24 cellular contexts compared by ENCODE assay signal in the genomic region with DNA sequence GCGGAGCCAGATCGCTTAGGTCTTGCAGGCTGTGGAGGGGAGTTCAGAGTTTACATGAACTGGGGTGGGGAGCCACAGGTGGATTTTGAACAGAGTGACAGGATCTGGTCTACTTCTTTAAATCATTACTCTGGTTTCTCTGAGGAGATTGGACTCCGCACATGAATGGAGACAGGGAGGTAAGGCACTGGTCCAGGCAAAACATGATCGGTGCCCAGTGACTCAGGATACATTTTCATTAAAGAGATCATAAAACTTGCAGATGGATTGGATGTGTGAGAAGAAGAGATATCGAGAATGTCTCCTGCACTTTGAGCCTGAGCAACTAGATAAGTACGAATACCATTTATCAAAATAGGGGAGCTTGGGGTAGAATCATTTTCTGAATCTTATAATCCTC.
"Had no signal": no experiment of that assay in that cellular context is flagged by ENCODE, and none has a peak within 500 bp of the region (broad histone marks: within the 10 kb centered on the region; RNA-seq: fewer than 3 reads in every experiment).

No MANE protein-coding gene starts in this region.

- H3K27ac ChIP-seq: cardiac muscle cell, esophagus squamous epithelium, gastrocnemius medialis, upper lobe of left lung, vagina, VCaP had no signal

- H3K9me3 Mint-ChIP-seq: activated naive CD4-positive, alpha-beta T cell treated with anti-CD3 and anti-CD28 coated beads, Interleukin-2, amount 50 U/mL, for 72 hours; activated T-cell treated with anti-CD3 and anti-CD28 coated beads, Interleukin-2, amount 50 U/mL, for 72 hours; brain; endodermal cell; mesothelial cell of epicardium; naive B cell; nephron progenitor cell had no signal

- H3K4me3 Mint-ChIP-seq: activated T-cell treated with anti-CD3 and anti-CD28 coated beads, Interleukin-2, amount 50 U/mL, for 72 hours; brain; endodermal cell; mesothelial cell of epicardium; naive B cell; nephron progenitor cell had no signal

- H3K4me3 ChIP-seq: cardiac muscle cell, esophagus squamous epithelium, gastrocnemius medialis, thoracic aorta, upper lobe of left lung, vagina had no signal

- H3K36me3 Mint-ChIP-seq: activated naive CD4-positive, alpha-beta T cell treated with anti-CD3 and anti-CD28 coated beads, Interleukin-2, amount 50 U/mL, for 72 hours; brain; mesothelial cell of epicardium; naive B cell had no signal

- H3K4me1 Mint-ChIP-seq: brain, naive B cell, nephron progenitor cell had no signal

- DNase-seq: activated CD4-positive, alpha-beta T cell treated with anti-CD3 and anti-CD28 coated beads for 4 hours; activated CD4-positive, alpha-beta T cell treated with anti-CD3 and anti-CD28 coated beads, Interleukin-2, amount 50 U/mL, for 4 hours; activated naive CD4-positive, alpha-beta T cell; activated T-cell treated with anti-CD3 and anti-CD28 coated beads for 4 hours; activated T-cell treated with anti-CD3 and anti-CD28 coated beads, Interleukin-2, amount 50 U/mL, for 72 hours; cerebellar nuclear complex; endodermal cell; esophagus squamous epithelium; gastrocnemius medialis; glutamatergic neuron; left cardiac atrium; mammary epithelial cell; naive B cell; nephron progenitor cell; stimulated activated CD4-positive, alpha-beta T cell treated with anti-CD3 and anti-CD28 coated beads, Interleukin-2, amount 100 ng/mL, for 48 hours; stimulated activated naive CD4-positive, alpha-beta T cell treated with Interleukin-2 at 50 U/mL for 16 hours; upper lobe of left lung had no signal

- H3K27ac Mint-ChIP-seq: activated naive CD4-positive, alpha-beta T cell treated with anti-CD3 and anti-CD28 coated beads, Interleukin-2, amount 50 U/mL, for 72 hours; activated T-cell treated with anti-CD3 and anti-CD28 coated beads, Interleukin-2, amount 50 U/mL, for 72 hours; brain; endodermal cell; mesothelial cell of epicardium; naive B cell; nephron progenitor cell had no signal

- H3K36me3 ChIP-seq: cardiac muscle cell, esophagus squamous epithelium, gastrocnemius medialis, thoracic aorta, upper lobe of left lung, vagina had no signal

- H3K9me3 ChIP-seq: esophagus squamous epithelium, gastrocnemius medialis, thoracic aorta, upper lobe of left lung, vagina had no signal

- H3K4me1 ChIP-seq: upper lobe of left lung, vagina had no signal

- H3K27me3 ChIP-seq: cardiac muscle cell, esophagus squamous epithelium, gastrocnemius medialis, upper lobe of left lung, vagina had no signal
